In the genomic region with DNA sequence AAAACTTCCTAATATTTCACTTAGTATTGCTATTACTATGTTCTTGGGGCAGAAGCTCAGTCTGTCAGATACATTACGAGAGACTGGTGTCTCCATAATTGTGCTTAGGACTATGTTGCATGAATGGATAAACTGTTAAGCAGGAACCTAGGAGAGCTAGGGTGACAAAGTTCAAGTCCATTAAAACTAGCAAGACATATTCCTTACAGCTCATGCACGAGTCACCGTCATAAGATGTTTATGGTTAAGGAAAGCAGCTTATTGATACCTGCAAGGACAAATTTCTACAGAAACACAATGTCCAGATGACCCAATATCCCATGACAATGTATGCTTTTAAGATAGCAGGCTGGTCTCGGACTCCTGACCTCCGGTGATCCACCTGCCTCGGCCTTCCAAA, we compare ENCODE assay signal across 20 cellular contexts.
"Had no signal": no experiment of that assay in that cellular context is flagged by ENCODE, and none has a peak within 500 bp of the region (broad histone marks: within the 10 kb centered on the region; RNA-seq: fewer than 3 reads in every experiment).

No MANE protein-coding gene starts in this region.

- DNase-seq: activated B cell treated with CpG ODN at 0.5 μM for 24 hours; activated CD4-positive, alpha-beta T cell treated with anti-CD3 and anti-CD28 coated beads for 1 hour; activated CD4-positive, alpha-beta T cell treated with anti-CD3 and anti-CD28 coated beads, Interleukin-2, amount 10 ng/mL, durations not matched to agents 24 days and 14 days; activated CD4-positive, alpha-beta T cell treated with anti-CD3 and anti-CD28 coated beads, Interleukin-2, amount 50 U/mL, for 48 hours; activated CD8-positive, alpha-beta memory T cell treated with anti-CD3 and anti-CD28 coated beads, Interleukin-2, amount 10 ng/mL, durations not matched to agents 7 days and 5 days; activated effector memory CD4-positive, alpha-beta T cell treated with Interleukin-2 at 50 U/mL for 16 hours; activated naive CD4-positive, alpha-beta T cell; activated T-cell treated with anti-CD3 and anti-CD28 coated beads, Interleukin-2, amount 50 U/mL, for 24 hours; aorta; NCI-H2029; NCI-H2107; NCI-H2171 treated with DMSO at 0.1 percent for 48 hours; NCI-H345; NCI-H510A; NCI-H69; SIG-M5; T-helper 17 cell; T-helper 9 cell had no signal

- ATAC-seq: activated CD8-positive, alpha-beta memory T cell treated with anti-CD3 and anti-CD28 coated beads, Interleukin-2, amount 10 ng/mL, durations not matched to agents 7 days and 5 days; T-helper 17 cell had no signal

- H3K4me1 Mint-ChIP-seq: activated CD4-positive, alpha-beta T cell treated with anti-CD3 and anti-CD28 coated beads, Interleukin-2, amount 10 ng/mL, durations not matched to agents 24 days and 14 days had no signal

- H3K4me3 Mint-ChIP-seq: activated B cell treated with CpG ODN at 0.5 μM for 24 hours; activated CD4-positive, alpha-beta T cell treated with anti-CD3 and anti-CD28 coated beads, Interleukin-2, amount 10 ng/mL, durations not matched to agents 24 days and 14 days; activated CD8-positive, alpha-beta memory T cell treated with anti-CD3 and anti-CD28 coated beads, Interleukin-2, amount 10 ng/mL, durations not matched to agents 7 days and 5 days; activated naive CD4-positive, alpha-beta T cell treated with anti-CD3 and anti-CD28 coated beads, Interleukin-2, amount 50 U/mL, for 24 hours; activated T-cell treated with anti-CD3 and anti-CD28 coated beads, Interleukin-2, amount 50 U/mL, for 24 hours; activated T-helper 1 cell treated with anti-CD3 and anti-CD28 coated beads, Interleukin-12 subunit alpha, Interleukin-12 subunit beta, Interleukin-2, Interleukin-4 antibody, amounts not matched to agents 30 ng/mL and 10 ng/mL and 1 ng/mL, durations not matched to agents 14 hours and 24 hours and 36 hours; T-helper 17 cell had no signal

- H3K27ac Mint-ChIP-seq: activated B cell treated with CpG ODN at 0.5 μM for 24 hours; activated CD4-positive, alpha-beta T cell treated with anti-CD3 and anti-CD28 coated beads, Interleukin-2, amount 10 ng/mL, durations not matched to agents 24 days and 14 days; activated CD8-positive, alpha-beta memory T cell treated with anti-CD3 and anti-CD28 coated beads, Interleukin-2, amount 10 ng/mL, durations not matched to agents 7 days and 5 days; activated naive CD4-positive, alpha-beta T cell treated with anti-CD3 and anti-CD28 coated beads, Interleukin-2, amount 50 U/mL, for 24 hours; activated T-cell treated with anti-CD3 and anti-CD28 coated beads, Interleukin-2, amount 50 U/mL, for 24 hours; activated T-helper 1 cell treated with anti-CD3 and anti-CD28 coated beads, Interleukin-12 subunit alpha, Interleukin-12 subunit beta, Interleukin-2, Interleukin-4 antibody, amounts not matched to agents 30 ng/mL and 10 ng/mL and 1 ng/mL, durations not matched to agents 14 hours and 24 hours and 36 hours; T-helper 17 cell had no signal

- H3K27me3 Mint-ChIP-seq: T-helper 17 cell had no signal
